Comparison of ENCODE assay signal across 8 cellular contexts in genomic region chr17:16363749-16364536, GRCh38. TPM values are rescaled to one million over a fixed set of nuclear protein-coding genes. Genes with fewer than 3 reads are reported as not detected.
DNase-seq lines count a peak whose midpoint lies in the region; ATAC-seq and TF ChIP-seq lines count a peak whose summit lies in the region.

No MANE protein-coding gene starts in this region.

- no peak overlapping the region for H2BK15ac ChIP-seq in neuronal stem cell (ENCODE audit: low read length)

- H4K91ac ChIP-seq in neuronal stem cell (ENCODE audit: low read depth, low read length, poor library complexity) = no peak overlapping the region

- no peaks in the 10 kb centered on the region for H3K36me3 Mint-ChIP-seq in activated T-cell treated with anti-CD3 and anti-CD28 coated beads, Interleukin-2, amount 50 U/mL, for 4 hours (ENCODE audit: insufficient read depth)

- no peaks in the 10 kb centered on the region for H3K27me3 Mint-ChIP-seq in activated T-cell treated with anti-CD3 and anti-CD28 coated beads, Interleukin-2, amount 50 U/mL, for 4 hours (ENCODE audit: low read depth)

- no peak overlapping the region for H2BK5ac ChIP-seq in neuronal stem cell (ENCODE audit: low read length)

- ATAC-seq in GM18867 (IDR thresholded peaks at IDR 0.05; ENCODE audit: unreplicated experiment) = peak; percentile 72
- ATAC-seq in activated T-cell treated with anti-CD3 and anti-CD28 coated beads, Interleukin-2, amount 50 U/mL, for 4 hours = peak; percentile 97 to 98

- H3K9me3 Mint-ChIP-seq in activated T-cell treated with anti-CD3 and anti-CD28 coated beads, Interleukin-2, amount 50 U/mL, for 4 hours = no peaks in the 10 kb centered on the region

- TF ChIP-seq CTCF in Peyer's patch (IDR thresholded peaks at IDR 0.05) = peak; percentile 79 to 95 (median 88)

- no peak overlapping the region for H3K14ac ChIP-seq in neuronal stem cell (ENCODE audit: low read length)

- no peak overlapping the region for H2BK12ac ChIP-seq in neuronal stem cell (ENCODE audit: low read length)

- no peak overlapping the region for H3K23ac ChIP-seq in neuronal stem cell (ENCODE audit: low read depth, low read length, poor library complexity)

- DNase-seq in AG08396 (ENCODE audit: low spot score) (peak; percentile 62), HuH-7.5 (ENCODE audit: low spot score) (peak; percentile 39), Peyer's patch (peak; percentile 70 to 92 (median 82)), fibroblast of peridontal ligament (ENCODE audit: extremely low read depth) (peak; percentile 78), neuronal stem cell (ENCODE audit: low spot score) (peak; percentile 76)
- DNase-seq in activated T-cell treated with anti-CD3 and anti-CD28 coated beads, Interleukin-2, amount 50 U/mL, for 4 hours = peak; percentile 72

- H3K9me3 ChIP-seq in Peyer's patch = no peaks in the 10 kb centered on the region
- no peaks in the 10 kb centered on the region for H3K9me3 ChIP-seq in neuronal stem cell (replicated peaks in 1 of 2; ENCODE audit: control insufficient read depth in 2 of 2, insufficient read depth in 1 of 2, low read depth in 1 of 2, low read length in 2 of 2)

- H3K4me2 ChIP-seq in neuronal stem cell (ENCODE audit: insufficient read depth, low read length, poor library complexity, severe bottlenecking) = no peak overlapping the region

- no peak overlapping the region for H3K9ac ChIP-seq in neuronal stem cell (ENCODE audit: low read depth, low read length, poor library complexity)

- no peaks in the 10 kb centered on the region for H3K36me3 ChIP-seq in Peyer's patch
- H3K36me3 ChIP-seq in neuronal stem cell (replicated peaks in 1 of 2; ENCODE audit: control insufficient read depth in 2 of 2, insufficient read depth in 2 of 2, low read length in 2 of 2) = no peaks in the 10 kb centered on the region

- TF ChIP-seq POLR2A in Peyer's patch (IDR thresholded peaks at IDR 0.05) = no peak

- H3K18ac ChIP-seq in neuronal stem cell (ENCODE audit: low read length) = no peak overlapping the region

- H3K27ac ChIP-seq in Peyer's patch (peak overlapping the region in 1 of 4 donors; percentile 16), neuronal stem cell (replicated peaks; ENCODE audit: low read length) (no peak overlapping the region), temporal lobe (ENCODE audit: low read depth, low read length) (peak overlapping the region; percentile 37)

- no peak overlapping the region for H3K4ac ChIP-seq in neuronal stem cell (ENCODE audit: low read length)

- no peak overlapping the region for H2AK5ac ChIP-seq in neuronal stem cell (ENCODE audit: low read depth, low read length)

- no peaks in the 10 kb centered on the region for H3K79me1 ChIP-seq in neuronal stem cell (ENCODE audit: low read depth, low read length)

- no peak overlapping the region for H3K4me3 ChIP-seq in Peyer's patch
- H3K4me3 ChIP-seq in neuronal stem cell (ENCODE audit: low read length in 2 of 2) = no peak overlapping the region

- H3K4me1 ChIP-seq in Peyer's patch (peaks cover 0 to 8% (median 0%) of the 10 kb centered on the region in 4 donors), neuronal stem cell (ENCODE audit: control insufficient read depth in 2 of 2, insufficient read depth in 1 of 2, low read depth in 1 of 2, low read length in 2 of 2) (no peaks in the 10 kb centered on the region)

- H3K4me3 Mint-ChIP-seq in activated T-cell treated with anti-CD3 and anti-CD28 coated beads, Interleukin-2, amount 50 U/mL, for 4 hours = no peak overlapping the region

- no peaks in the 10 kb centered on the region for H3K4me1 Mint-ChIP-seq in activated T-cell treated with anti-CD3 and anti-CD28 coated beads, Interleukin-2, amount 50 U/mL, for 4 hours (ENCODE audit: low read depth)

- H2BK120ac ChIP-seq in neuronal stem cell (ENCODE audit: low read depth, low read length) = no peak overlapping the region

- H4K8ac ChIP-seq in neuronal stem cell (ENCODE audit: low read depth, low read length) = no peak overlapping the region

- peak overlapping the region; percentile 65 for H2AFZ ChIP-seq in neuronal stem cell (ENCODE audit: low read length)

- WGBS in neuronal stem cell (ENCODE audit: extremely low coverage in 2 of 2, insufficient read length in 2 of 2, insufficient replicate concordance in 1 of 2), 2 donors = no CpG with 5 or more reads among the region's 6 CpGs

- H3K27me3 ChIP-seq in Peyer's patch = no peaks in the 10 kb centered on the region
- H3K27me3 ChIP-seq in neuronal stem cell (ENCODE audit: control insufficient read depth in 3 of 3, insufficient read depth in 3 of 3, low read depth in 1 of 3, low read length in 3 of 3) = no peaks in the 10 kb centered on the region

RNA-seq across cellular contexts. Expression of gene CENPV, which starts 10.7 kb away (rescaled TPM):
- 100 to 1,000 TPM in 1 of 4 donors, 10 to 100 TPM in 3; 49.0 to 109 (median 79.3) TPM for total RNA-seq in Peyer's patch
- 100 to 1,000 TPM in 2 of 3 donors, 10 to 100 TPM in 1; 78.4 to 122 (median 103) TPM for total RNA-seq in activated T-cell treated with anti-CD3 and anti-CD28 coated beads, Interleukin-2, amount 50 U/mL, for 4 hours
- 736 TPM for polyA plus RNA-seq in neuronal stem cell (2013, experiment 1 of 2)
- 716 TPM for polyA plus RNA-seq in neuronal stem cell (2013, experiment 2 of 2)
- 73.8 TPM for total RNA-seq in temporal lobe

RNA-seq across cellular contexts. Expression of gene UBB, which starts 16.9 kb away (rescaled TPM):
- 100 to 1,000 TPM; 574 to 927 (median 633) TPM for total RNA-seq in Peyer's patch
- 1,000 to 10,000 TPM; 1,915 to 2,057 (median 1,991) TPM for total RNA-seq in activated T-cell treated with anti-CD3 and anti-CD28 coated beads, Interleukin-2, amount 50 U/mL, for 4 hours
- polyA plus RNA-seq in neuronal stem cell (2013, experiment 1 of 2) = 3,085 TPM
- 3,088 TPM for polyA plus RNA-seq in neuronal stem cell (2013, experiment 2 of 2)
- total RNA-seq in temporal lobe = 777 TPM

RNA-seq across cellular contexts. Expression of gene TRPV2, which starts 51.4 kb away (rescaled TPM):
- total RNA-seq in Peyer's patch = 10 to 100 TPM in 2 of 4 donors, 1 to 10 TPM in 2; 3.9 to 19.0 (median 7.7) TPM
- 10 to 100 TPM; 24.7 to 34.0 (median 31.0) TPM for total RNA-seq in activated T-cell treated with anti-CD3 and anti-CD28 coated beads, Interleukin-2, amount 50 U/mL, for 4 hours
- polyA plus RNA-seq in neuronal stem cell (2013, experiment 1 of 2) = 0.36 TPM
- 0.30 TPM for polyA plus RNA-seq in neuronal stem cell (2013, experiment 2 of 2)
- 0.98 TPM for total RNA-seq in temporal lobe
